12 cellular contexts compared by ENCODE assay signal in the genomic region with DNA sequence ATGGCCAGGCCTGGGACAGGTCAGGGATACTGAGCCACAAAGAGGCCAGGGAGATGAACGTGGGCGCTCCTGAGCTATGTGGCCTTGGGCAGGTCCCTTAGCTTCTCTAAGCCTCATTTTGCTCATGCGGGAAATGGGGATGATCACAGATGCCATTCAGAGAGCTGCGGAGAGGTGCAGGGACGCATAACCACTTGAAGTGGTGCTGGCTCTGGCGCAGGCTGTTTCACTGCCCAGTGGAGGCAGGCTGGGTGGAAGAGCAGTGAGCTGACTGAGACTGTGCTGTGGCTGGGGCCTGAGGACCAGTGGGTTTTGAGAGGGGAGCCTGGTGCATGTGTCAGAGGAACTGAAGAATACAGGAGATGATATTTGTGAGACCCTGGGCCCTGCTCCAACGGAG. TPM values are rescaled to one million over a fixed set of nuclear protein-coding genes. Genes with fewer than 3 reads are reported as not detected.
A peak's percentile ranks its signal among the peaks of the same experiment; 100 is the strongest.
DNase-seq lines count a peak whose midpoint lies in the region; ATAC-seq and TF ChIP-seq lines count a peak whose summit lies in the region.
"Had no signal": no experiment of that assay in that cellular context is flagged by ENCODE, and none has a peak within 500 bp of the region (broad histone marks: within the 10 kb centered on the region; RNA-seq: fewer than 3 reads in every experiment).

No MANE protein-coding gene starts in this region.

- H3K27ac ChIP-seq in mesenchymal stem cell (ENCODE audit: low read length, poor library complexity, severe bottlenecking) (peak overlapping the region; percentile 72), temporal lobe (ENCODE audit: low read depth, low read length) (peak overlapping the region; percentile 97), left lung (no peak overlapping the region)
- H3K27ac ChIP-seq: PC-9 had no signal

- no peak overlapping the region for H4K8ac ChIP-seq in mesenchymal stem cell (ENCODE audit: low read length)

- TF ChIP-seq CTCF in left lung (IDR thresholded peaks at IDR 0.05): no peak

- H3K23ac ChIP-seq in mesenchymal stem cell (ENCODE audit: low read length in 2 of 2): peak overlapping the region in 1 of 2 experiments; percentile 14

- H2BK5ac ChIP-seq in mesenchymal stem cell (ENCODE audit: low read depth, low read length, poor library complexity, severe bottlenecking): no peak overlapping the region

- peak overlapping the region; percentile 26 for H3K4me3 Mint-ChIP-seq in activated naive CD4-positive, alpha-beta T cell treated with anti-CD3 and anti-CD28 coated beads, Interleukin-2, amount 50 U/mL, for 24 hours

- peaks cover 26% of the 10 kb centered on the region for H3K4me1 Mint-ChIP-seq in activated naive CD4-positive, alpha-beta T cell treated with anti-CD3 and anti-CD28 coated beads, Interleukin-2, amount 50 U/mL, for 24 hours

- no peak for ATAC-seq in left lung

- no peaks in the 10 kb centered on the region for H3K9me3 Mint-ChIP-seq in activated naive CD4-positive, alpha-beta T cell treated with anti-CD3 and anti-CD28 coated beads, Interleukin-2, amount 50 U/mL, for 24 hours

- no peaks in the 10 kb centered on the region for H3K27me3 Mint-ChIP-seq in activated naive CD4-positive, alpha-beta T cell treated with anti-CD3 and anti-CD28 coated beads, Interleukin-2, amount 50 U/mL, for 24 hours
- H3K27me3 Mint-ChIP-seq: progenitor cell of endocrine pancreas had no signal

- no peak overlapping the region for H4K91ac ChIP-seq in mesenchymal stem cell (ENCODE audit: low read length)

- H2BK12ac ChIP-seq in mesenchymal stem cell (ENCODE audit: low read length in 2 of 2): no peak overlapping the region

- no peak overlapping the region for H2AFZ ChIP-seq in mesenchymal stem cell (ENCODE audit: low read depth, low read length)
- H2AFZ ChIP-seq: PC-9 had no signal

- H2AK5ac ChIP-seq in mesenchymal stem cell (ENCODE audit: low read length, severe bottlenecking): peak overlapping the region; percentile 18

- intact Hi-C loops in left lung (cut with DNase I): no loop called here

- no peak overlapping the region for H3K27ac Mint-ChIP-seq in activated naive CD4-positive, alpha-beta T cell treated with anti-CD3 and anti-CD28 coated beads, Interleukin-2, amount 50 U/mL, for 24 hours
- H3K27ac Mint-ChIP-seq: progenitor cell of endocrine pancreas had no signal

- H3K4me2 ChIP-seq in mesenchymal stem cell (ENCODE audit: low read length, poor library complexity, severe bottlenecking): no peak overlapping the region
- H3K4me2 ChIP-seq: PC-9 had no signal

- H3K36me3 ChIP-seq in adipocyte (ENCODE audit: control insufficient read depth, insufficient read depth, low read length, severe bottlenecking) (no peaks in the 10 kb centered on the region), mesenchymal stem cell (ENCODE audit: control insufficient read depth in 1 of 2, insufficient read depth in 2 of 2, low read depth in 1 of 2, low read length in 2 of 2) (peaks cover 9 to 82% of the 10 kb centered on the region in 2 experiments), left lung (no peaks in the 10 kb centered on the region)

- DNase-seq in activated naive CD4-positive, alpha-beta T cell treated with anti-CD3 and anti-CD28 coated beads, Interleukin-2, amount 50 U/mL, for 16 hours: no peak
- DNase-seq in adipocyte (ENCODE audit: low read depth) (no peak), mesenchymal stem cell (no peak), globus pallidus (ENCODE audit: low spot score) (no peak), left lung (no peak), NCI-H1930 (lab: John Stamatoyannopoulos, UW) (no peak)
- DNase-seq: activated gamma-delta T cell, NCI-H1436, PC-9 had no signal

- H2BK120ac ChIP-seq in mesenchymal stem cell (ENCODE audit: low read depth, low read length): no peak overlapping the region

- H3K79me1 ChIP-seq in mesenchymal stem cell (replicated peaks; ENCODE audit: low read length, poor library complexity, severe bottlenecking): no peaks in the 10 kb centered on the region

- peaks cover 61% of the 10 kb centered on the region for H3K4me1 ChIP-seq in adipocyte (ENCODE audit: control insufficient read depth, insufficient read depth, low read length)
- H3K4me1 ChIP-seq in mesenchymal stem cell (ENCODE audit: control insufficient read depth, insufficient read depth, low read depth, low read length): peaks cover 95% of the 10 kb centered on the region
- peaks cover 38 to 92% of the 10 kb centered on the region in 2 donors for H3K4me1 ChIP-seq in left lung

- H2BK15ac ChIP-seq in mesenchymal stem cell (ENCODE audit: low read depth, poor library complexity, severe bottlenecking): no peak overlapping the region

- peak overlapping the region in 1 of 2 experiments; percentile 58 for H3K14ac ChIP-seq in mesenchymal stem cell (ENCODE audit: low read length in 2 of 2)

- H3K4ac ChIP-seq in mesenchymal stem cell (ENCODE audit: low read depth in 1 of 2, low read length in 2 of 2): no peak overlapping the region

- H3K36me3 Mint-ChIP-seq in activated naive CD4-positive, alpha-beta T cell treated with anti-CD3 and anti-CD28 coated beads, Interleukin-2, amount 50 U/mL, for 24 hours: no peaks in the 10 kb centered on the region

- H3K4me3 ChIP-seq in adipocyte (ENCODE audit: low read length) (no peak overlapping the region), mesenchymal stem cell (ENCODE audit: insufficient read depth in 1 of 2, low read depth in 1 of 2, low read length in 2 of 2) (no peak overlapping the region), left lung (no peak overlapping the region)
- H3K4me3 ChIP-seq: PC-9 had no signal

- H3K18ac ChIP-seq in mesenchymal stem cell (ENCODE audit: low read depth in 1 of 2, low read length in 2 of 2): peak overlapping the region in 1 of 2 experiments; percentile 34

- no peaks in the 10 kb centered on the region for H3K9me3 ChIP-seq in adipocyte (ENCODE audit: control insufficient read depth, low read length)
- H3K9me3 ChIP-seq in mesenchymal stem cell (ENCODE audit: control insufficient read depth, low read length): no peaks in the 10 kb centered on the region
- no peaks in the 10 kb centered on the region for H3K9me3 ChIP-seq in left lung

- 92% methylated on average over 7 of the region's 7 CpGs for WGBS in mesenchymal stem cell

- peak overlapping the region; percentile 89 for H3K9ac ChIP-seq in adipocyte (ENCODE audit: low read length)
- H3K9ac ChIP-seq in mesenchymal stem cell (ENCODE audit: low read length): peak overlapping the region; percentile 91

- H3K27me3 ChIP-seq in adipocyte (replicated peaks; ENCODE audit: control insufficient read depth, insufficient read depth, low read length) (no peaks in the 10 kb centered on the region), mesenchymal stem cell (ENCODE audit: control insufficient read depth in 1 of 2, insufficient read depth in 1 of 2, low read length in 2 of 2) (no peaks in the 10 kb centered on the region), left lung (peaks cover 0 to 30% of the 10 kb centered on the region in 2 donors)

RNA-seq across cellular contexts. Expression of a gene that starts 18.4 kb away (rescaled TPM):
- 75.1 TPM for polyA plus RNA-seq in mesenchymal stem cell (2013, experiment 1 of 2)
- 76.7 TPM for polyA plus RNA-seq in mesenchymal stem cell (2013, experiment 2 of 2)
- total RNA-seq in temporal lobe (33.4 TPM), left lung (10 to 100 TPM; 24.5 to 29.6 TPM)

Comparison
In these comparisons a context has a peak if more than half of its experiments do, and no peak if none do; other contexts are left out.
1. H3K27ac ChIP-seq: peak in mesenchymal stem cell (single experiment) and temporal lobe (single experiment); none in left lung (0 of 2).